Comparison of ENCODE assay signal across 9 cellular contexts in the genomic region with DNA sequence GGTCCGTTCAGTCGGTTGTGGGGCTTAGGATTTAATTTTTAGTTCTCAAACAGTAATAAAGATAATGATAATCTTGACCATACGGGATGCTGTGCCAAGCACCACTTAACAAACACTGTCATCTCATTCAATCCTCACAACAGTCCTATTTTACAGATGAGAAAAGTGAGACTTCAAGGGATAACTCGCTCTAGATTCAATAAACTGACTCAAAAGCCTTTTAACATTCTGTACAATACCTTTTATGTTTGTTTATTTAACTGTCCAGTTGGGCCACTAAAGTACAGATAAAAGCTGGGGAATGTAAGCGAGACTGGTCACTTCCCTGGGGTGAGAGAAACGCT. TPM values are rescaled to one million over a fixed set of nuclear protein-coding genes. Genes with fewer than 3 reads are reported as not detected.
DNase-seq lines count a peak whose midpoint lies in the region; ATAC-seq and TF ChIP-seq lines count a peak whose summit lies in the region.
"Had no signal": no experiment of that assay in that cellular context is flagged by ENCODE, and none has a peak within 500 bp of the region (broad histone marks: within the 10 kb centered on the region; RNA-seq: fewer than 3 reads in every experiment).

No MANE protein-coding gene starts in this region.

- TF ChIP-seq POLR2A in testis (IDR thresholded peaks at IDR 0.05): no peak

- H3K27me3 ChIP-seq in kidney epithelial cell (ENCODE audit: control insufficient read depth, insufficient read depth, low read length): no peaks in the 10 kb centered on the region
- H3K27me3 ChIP-seq in testis: no peaks in the 10 kb centered on the region
- H3K27me3 ChIP-seq: BLaER1 treated with 17β-estradiol and CSF1 and Interleukin-3, amounts not matched to agents 10 nM and 100 nM had no signal

- no peak overlapping the region for H3K27ac Mint-ChIP-seq in activated CD4-positive, alpha-beta T cell treated with anti-CD3 and anti-CD28 coated beads for 36 hours
- H3K27ac Mint-ChIP-seq in activated T-helper 2 cell treated with anti-CD3 and anti-CD28 coated beads, Interferon-gamma antibody, Interleukin-2, Interleukin-4, amounts not matched to agents 10 μg/mL and 5 μg/mL and 100 μg/mL, durations not matched to agents 14 hours and 24 hours and 36 hours: no peak overlapping the region

- ATAC-seq in activated CD4-positive, alpha-beta T cell treated with anti-CD3 and anti-CD28 coated beads for 36 hours: no peak
- no peak for ATAC-seq in GM18909 (IDR thresholded peaks at IDR 0.05; ENCODE audit: poor library complexity, unreplicated experiment)

- no peak for DNase-seq in activated CD4-positive, alpha-beta T cell treated with anti-CD3 and anti-CD28 coated beads for 36 hours
- DNase-seq in activated CD4-positive, alpha-beta T cell treated with anti-CD3 and anti-CD28 coated beads for 1 hour: no peak
- DNase-seq in activated T-helper 2 cell treated with anti-CD3 and anti-CD28 coated beads, Interferon-gamma antibody, Interleukin-2, Interleukin-4, amounts not matched to agents 10 μg/mL and 5 μg/mL and 100 μg/mL, durations not matched to agents 14 hours and 24 hours and 36 hours (ENCODE audit: low spot score): no peak
- DNase-seq in kidney epithelial cell (ENCODE audit: low read depth) (no peak), testis (no peak)
- DNase-seq in stimulated activated CD4-positive, alpha-beta T cell treated with anti-CD3 and anti-CD28 coated beads, Interleukin-15, amount 100 ng/mL, for 24 hours: no peak
- DNase-seq in activated naive CD4-positive, alpha-beta T cell treated with Interleukin-2 at 50 U/mL for 16 hours: no peak

- CTCF ChIA-PET in activated CD4-positive, alpha-beta T cell treated with anti-CD3 and anti-CD28 coated beads for 36 hours (lab: Charles Lee): interaction anchor here (0.8 to 1.6 kb wide), 4 partner anchors 9 to 358 kb away, joined by 3 to 6 read pairs (median 4); partner anchors contain the start of gene STEAP1

- intact Hi-C loops in activated CD4-positive, alpha-beta T cell treated with anti-CD3 and anti-CD28 coated beads for 36 hours (cut with DNase I, micrococcal nuclease): loop anchor here in 1 of 2 experiments (1.0 kb wide), 1 partner anchor 160 kb away; no protein-coding TSS in a partner anchor
- intact Hi-C loops in activated T-helper 2 cell treated with anti-CD3 and anti-CD28 coated beads, Interferon-gamma antibody, Interleukin-2, Interleukin-4, amounts not matched to agents 10 μg/mL and 5 μg/mL and 100 μg/mL, durations not matched to agents 14 hours and 24 hours and 36 hours (cut with micrococcal nuclease): loop anchor here (2.0 kb wide), 1 partner anchor 102 kb away; the partner anchor contains the start of gene GTPBP10
- intact Hi-C loops in testis (cut with DNase I; ENCODE audit: low total_unique reads): no loop called here

- no peaks in the 10 kb centered on the region for H3K9me3 Mint-ChIP-seq in activated CD4-positive, alpha-beta T cell treated with anti-CD3 and anti-CD28 coated beads for 36 hours (ENCODE audit: low read depth)
- H3K9me3 Mint-ChIP-seq in activated T-helper 2 cell treated with anti-CD3 and anti-CD28 coated beads, Interferon-gamma antibody, Interleukin-2, Interleukin-4, amounts not matched to agents 10 μg/mL and 5 μg/mL and 100 μg/mL, durations not matched to agents 14 hours and 24 hours and 36 hours: no peaks in the 10 kb centered on the region

- POLR2A ChIA-PET in activated CD4-positive, alpha-beta T cell treated with anti-CD3 and anti-CD28 coated beads for 36 hours (lab: Charles Lee): no interaction called here

- peaks cover 29% of the 10 kb centered on the region for H3K27me3 Mint-ChIP-seq in activated CD4-positive, alpha-beta T cell treated with anti-CD3 and anti-CD28 coated beads for 36 hours
- peaks cover 38% of the 10 kb centered on the region for H3K27me3 Mint-ChIP-seq in activated T-helper 2 cell treated with anti-CD3 and anti-CD28 coated beads, Interferon-gamma antibody, Interleukin-2, Interleukin-4, amounts not matched to agents 10 μg/mL and 5 μg/mL and 100 μg/mL, durations not matched to agents 14 hours and 24 hours and 36 hours (ENCODE audit: low read depth)

- TF ChIP-seq CTCF in kidney epithelial cell (IDR thresholded peaks at IDR 0.05; ENCODE audit: insufficient read depth, low read length, poor library complexity, severe bottlenecking) (no peak), testis (IDR thresholded peaks at IDR 0.05) (no peak)

- H3K4me3 Mint-ChIP-seq in activated CD4-positive, alpha-beta T cell treated with anti-CD3 and anti-CD28 coated beads for 36 hours: peak overlapping the region; percentile 77
- peak overlapping the region; percentile 85 for H3K4me3 Mint-ChIP-seq in activated T-helper 2 cell treated with anti-CD3 and anti-CD28 coated beads, Interferon-gamma antibody, Interleukin-2, Interleukin-4, amounts not matched to agents 10 μg/mL and 5 μg/mL and 100 μg/mL, durations not matched to agents 14 hours and 24 hours and 36 hours (ENCODE audit: low read depth)

- 10 to 11% methylated on average over 6 of the region's 6 CpGs for WGBS in testis, 2 donors

- peaks cover 16% of the 10 kb centered on the region for H3K4me1 Mint-ChIP-seq in activated CD4-positive, alpha-beta T cell treated with anti-CD3 and anti-CD28 coated beads for 36 hours
- H3K4me1 Mint-ChIP-seq in activated T-helper 2 cell treated with anti-CD3 and anti-CD28 coated beads, Interferon-gamma antibody, Interleukin-2, Interleukin-4, amounts not matched to agents 10 μg/mL and 5 μg/mL and 100 μg/mL, durations not matched to agents 14 hours and 24 hours and 36 hours (ENCODE audit: low read depth): peaks cover 11% of the 10 kb centered on the region

- H3K9me3 ChIP-seq in testis: no peaks in the 10 kb centered on the region

- H3K4me1 ChIP-seq in testis: peaks cover 4% of the 10 kb centered on the region
- H3K4me1 ChIP-seq: BLaER1 treated with 17β-estradiol and CSF1 and Interleukin-3, amounts not matched to agents 10 nM and 100 nM had no signal

- H3K4me3 ChIP-seq in kidney epithelial cell (ENCODE audit: low read depth, low read length): peak overlapping the region; percentile 91
- H3K4me3 ChIP-seq in testis: peak overlapping the region; percentile 88 to 97
- H3K4me3 ChIP-seq: BLaER1 treated with 17β-estradiol and CSF1 and Interleukin-3, amounts not matched to agents 10 nM and 100 nM had no signal

- no peaks in the 10 kb centered on the region for H3K36me3 Mint-ChIP-seq in activated CD4-positive, alpha-beta T cell treated with anti-CD3 and anti-CD28 coated beads for 36 hours (ENCODE audit: low read depth)
- H3K36me3 Mint-ChIP-seq in activated T-helper 2 cell treated with anti-CD3 and anti-CD28 coated beads, Interferon-gamma antibody, Interleukin-2, Interleukin-4, amounts not matched to agents 10 μg/mL and 5 μg/mL and 100 μg/mL, durations not matched to agents 14 hours and 24 hours and 36 hours (ENCODE audit: low read depth): no peaks in the 10 kb centered on the region

- no peak overlapping the region for H3K27ac ChIP-seq in testis
- H3K27ac ChIP-seq: BLaER1 treated with 17β-estradiol and CSF1 and Interleukin-3, amounts not matched to agents 10 nM and 100 nM had no signal

- H3K36me3 ChIP-seq in kidney epithelial cell (ENCODE audit: control insufficient read depth, insufficient read depth, low read length): no peaks in the 10 kb centered on the region
- no peaks in the 10 kb centered on the region for H3K36me3 ChIP-seq in testis (ENCODE audit: low read depth, missing control alignments)
- H3K36me3 ChIP-seq: BLaER1 treated with 17β-estradiol and CSF1 and Interleukin-3, amounts not matched to agents 10 nM and 100 nM had no signal

RNA-seq across cellular contexts. Expression of gene CFAP69, which starts 0.4 kb away (rescaled TPM):
- under 1 TPM; 0.25 to 0.70 TPM for total RNA-seq in activated CD4-positive, alpha-beta T cell treated with anti-CD3 and anti-CD28 coated beads for 36 hours
- total RNA-seq in activated T-helper 2 cell treated with anti-CD3 and anti-CD28 coated beads, Interferon-gamma antibody, Interleukin-2, Interleukin-4, amounts not matched to agents 10 μg/mL and 5 μg/mL and 100 μg/mL, durations not matched to agents 14 hours and 24 hours and 36 hours: 0.34 and 0.51 TPM in 2 replicates
- total RNA-seq in kidney epithelial cell (1.9 and 3.6 TPM in 2 replicates), testis (10 to 100 TPM in 1 of 2 donors, 1 to 10 TPM in 1; 8.7 to 18.0 TPM)
- polyA plus RNA-seq in testis (ENCODE audit: insufficient read depth, low read depth, low replicate concordance): 9.0 TPM

RNA-seq across cellular contexts. Expression of gene STEAP2, which starts 33.0 kb away (rescaled TPM):
- total RNA-seq in activated CD4-positive, alpha-beta T cell treated with anti-CD3 and anti-CD28 coated beads for 36 hours: not detected
- total RNA-seq in activated T-helper 2 cell treated with anti-CD3 and anti-CD28 coated beads, Interferon-gamma antibody, Interleukin-2, Interleukin-4, amounts not matched to agents 10 μg/mL and 5 μg/mL and 100 μg/mL, durations not matched to agents 14 hours and 24 hours and 36 hours: not detected in 2 replicates
- total RNA-seq in kidney epithelial cell (5.2 and 16.4 TPM in 2 replicates), testis (1 to 10 TPM; 4.3 to 4.5 TPM)
- 1.8 TPM for polyA plus RNA-seq in testis (ENCODE audit: insufficient read depth, low read depth, low replicate concordance)
